Comparison of ENCODE assay signal across 8 cellular contexts in the genomic region with DNA sequence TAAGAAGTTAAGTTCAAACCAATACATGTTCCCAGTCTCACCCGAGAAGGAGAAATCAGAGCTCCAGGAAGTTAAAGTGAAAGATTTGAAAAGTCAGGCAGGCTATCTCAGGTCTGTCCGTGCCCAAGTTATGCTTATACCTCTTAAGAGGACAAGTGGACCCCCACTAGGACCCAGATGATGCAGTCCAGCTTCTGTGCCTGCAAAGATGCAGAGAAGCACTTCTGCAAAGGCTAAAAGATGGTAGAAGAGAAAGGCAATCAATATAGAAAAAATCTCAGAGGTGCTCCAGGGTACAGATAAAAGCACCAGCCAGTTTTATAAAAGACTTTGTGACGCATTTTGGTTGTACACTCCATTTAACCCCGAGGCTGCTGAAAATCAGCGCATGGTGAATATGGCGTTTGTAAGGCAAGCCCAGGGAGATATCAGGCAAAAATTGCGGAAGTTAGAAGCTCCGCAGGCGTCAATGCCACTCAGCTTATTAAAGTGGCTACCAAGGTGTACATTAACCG. TPM values are rescaled to one million over a fixed set of nuclear protein-coding genes. Genes with fewer than 3 reads are reported as not detected.
DNase-seq lines count a peak whose midpoint lies in the region; ATAC-seq and TF ChIP-seq lines count a peak whose summit lies in the region.

No MANE protein-coding gene starts in this region.

- DNase-seq in AG10803 (ENCODE audit: low read depth) (peak; percentile 11), left ventricle myocardium superior (no peak), gastrocnemius medialis (no peak), NCI-H1436 (lab: John Stamatoyannopoulos, UW) (no peak), PC-3 (no peak), NCI-H187 treated with DMSO at 0.1 percent for 48 hours (lab: John Stamatoyannopoulos, UW) (no peak)

- no peak for TF ChIP-seq POLR2A in gastrocnemius medialis (IDR thresholded peaks at IDR 0.05)

- CTCF ChIA-PET in PC-3 (lab: Charles Lee), result no interaction called here

- ATAC-seq in GM19467 (IDR thresholded peaks at IDR 0.05; ENCODE audit: unreplicated experiment) (peak; percentile 46), left ventricle myocardium superior (peak; percentile 55), gastrocnemius medialis (peak in 1 of 2 donors; percentile 49), PC-3 (no peak)

- H3K9me2 ChIP-seq in SU-DHL-6 (replicated peaks; ENCODE audit: insufficient read depth, low read length), result no peaks in the 10 kb centered on the region
- no peaks in the 10 kb centered on the region for H3K9me2 ChIP-seq in PC-3 (replicated peaks; ENCODE audit: low read length)

- H3K4me1 ChIP-seq in gastrocnemius medialis (peaks cover 0 to 7% of the 10 kb centered on the region in 2 donors), PC-3 (ENCODE audit: insufficient read depth, low read length) (no peaks in the 10 kb centered on the region)

- H3K9ac ChIP-seq in SU-DHL-6 (ENCODE audit: low read length) (peak overlapping the region; percentile 30), PC-3 (ENCODE audit: low read length) (no peak overlapping the region)

- H3K9me3 ChIP-seq in SU-DHL-6 (ENCODE audit: insufficient read depth, low read length) (no peaks in the 10 kb centered on the region), gastrocnemius medialis (no peaks in the 10 kb centered on the region), PC-3 (ENCODE audit: low read length) (no peaks in the 10 kb centered on the region)

- H3K27ac ChIP-seq in SU-DHL-6 (ENCODE audit: low read depth, low read length) (no peak overlapping the region), gastrocnemius medialis (no peak overlapping the region), PC-3 (ENCODE audit: low read length) (no peak overlapping the region)

- in situ Hi-C loops in gastrocnemius medialis (cut with MboI; ENCODE audit: low sequenced_read_pairs in 4 of 4), result loop anchor here in 1 of 4 donors (25.0 kb wide), 1 partner anchor 208 kb away; no protein-coding TSS in a partner anchor

- H3F3A ChIP-seq in SU-DHL-6 (ENCODE audit: insufficient read depth) (peaks cover 9% of the 10 kb centered on the region; the same call in 1 of the 2 replicates), PC-3 (ENCODE audit: low read length, unreplicated experiment) (no peaks in the 10 kb centered on the region)

- H3K79me2 ChIP-seq in SU-DHL-6 (ENCODE audit: insufficient read depth, low read length) (no peaks in the 10 kb centered on the region), PC-3 (ENCODE audit: low read length) (no peaks in the 10 kb centered on the region)

- peak overlapping the region; percentile 52 for H3K4me2 ChIP-seq in SU-DHL-6 (ENCODE audit: low read depth, low read length, poor library complexity, severe bottlenecking)
- H3K4me2 ChIP-seq in PC-3 (ENCODE audit: low read length), result no peak overlapping the region

- POLR2A ChIA-PET in PC-3 (lab: Charles Lee; ENCODE audit: unreplicated experiment), result no interaction called here

- H4K20me1 ChIP-seq in SU-DHL-6 (ENCODE audit: low read depth, low read length), result no peaks in the 10 kb centered on the region
- no peaks in the 10 kb centered on the region for H4K20me1 ChIP-seq in PC-3 (ENCODE audit: low read length)

- no peaks in the 10 kb centered on the region for H3K36me3 ChIP-seq in SU-DHL-6 (ENCODE audit: low read length)
- no peaks in the 10 kb centered on the region for H3K36me3 ChIP-seq in gastrocnemius medialis
- no peaks in the 10 kb centered on the region for H3K36me3 ChIP-seq in PC-3 (ENCODE audit: low read depth, low read length)

- TF ChIP-seq CTCF in AG10803 (conservative IDR thresholded peaks at IDR 0.05; ENCODE audit: low read length) (no peak), SU-DHL-6 (IDR thresholded peaks at IDR 0.05; ENCODE audit: insufficient read depth, low read length, poor library complexity, severe bottlenecking) (no peak), gastrocnemius medialis (IDR thresholded peaks at IDR 0.05 in 4 of 5, conservative IDR thresholded peaks at IDR 0.05 in 1 of 5) (no peak), PC-3 (conservative IDR thresholded peaks at IDR 0.05; ENCODE audit: low read depth, low read length) (no peak)

- H3K27me3 ChIP-seq in SU-DHL-6 (ENCODE audit: low read length) (no peaks in the 10 kb centered on the region), gastrocnemius medialis (no peaks in the 10 kb centered on the region), PC-3 (ENCODE audit: low read length) (peaks cover under 1% of the 10 kb centered on the region; the same call in 1 of the 2 replicates)

- intact Hi-C loops in left ventricle myocardium superior (cut with micrococcal nuclease), result no loop called here
- intact Hi-C loops in gastrocnemius medialis (cut with DNase I; ENCODE audit: low total_unique reads), result no loop called here
- intact Hi-C loops in PC-3 (cut with micrococcal nuclease), result no loop called here

- BruUV-seq in PC-3 (replicated peaks; lab: Mats Ljungman, UMichigan), result no TSS peak

- peak overlapping the region; percentile 57 for H3K4me3 ChIP-seq in AG10803 (ENCODE audit: low read length)
- H3K4me3 ChIP-seq in SU-DHL-6 (ENCODE audit: insufficient read depth, low read length, poor library complexity, severe bottlenecking), result no peak overlapping the region
- peak overlapping the region; percentile 41 to 54 (median 46) for H3K4me3 ChIP-seq in gastrocnemius medialis
- no peak overlapping the region for H3K4me3 ChIP-seq in PC-3 (ENCODE audit: low read length)

- H2AFZ ChIP-seq in SU-DHL-6 (ENCODE audit: low read depth, low read length, severe bottlenecking), result peak overlapping the region; percentile 86
- no peak overlapping the region for H2AFZ ChIP-seq in PC-3 (ENCODE audit: low read length)

RNA-seq across cellular contexts. Expression of a gene that starts 9.9 kb away (rescaled TPM):
- total RNA-seq in left ventricle myocardium superior (2.3 TPM), gastrocnemius medialis (not detected), PC-3 (2014; rRNA removed) (not detected in 2 replicates)

RNA-seq across cellular contexts. Expression of a gene that starts 29.1 kb away (rescaled TPM):
- total RNA-seq in left ventricle myocardium superior (1.3 TPM), gastrocnemius medialis (under 1 TPM; 0.27 to 0.76 (median 0.36) TPM), PC-3 (2014; rRNA removed) (not detected in 2 replicates)

Comparison
In these comparisons a context has a peak if more than half of its experiments do, and no peak if none do; other contexts are left out.
1. H3K4me3 ChIP-seq: peak in AG10803 (single experiment) and gastrocnemius medialis (4 of 4); none in SU-DHL-6 (single experiment) and PC-3 (single experiment).